Comparison of ENCODE assay signal across 8 cellular contexts in genomic region chr17:49210158-49211029, GRCh38. TPM values are rescaled to one million over a fixed set of nuclear protein-coding genes. Genes with fewer than 3 reads are reported as not detected.
DNase-seq lines count a peak whose midpoint lies in the region; ATAC-seq, FAIRE-seq and TF ChIP-seq lines count a peak whose summit lies in the region.

Gene ABI3, plus strand, starts transcription at chr17:49210707. Its CDS starts 18 bp downstream, at chr17:49210725.
Gene GNGT2, minus strand, starts transcription at chr17:49210574. Its CDS starts 3,152 bp downstream, at chr17:49207422.

- H3K79me2 ChIP-seq in hepatocyte: no peaks in the 10 kb centered on the region

- H3K4me1 ChIP-seq in hepatocyte (ENCODE audit: insufficient read depth): no peaks in the 10 kb centered on the region

- CTCF ChIA-PET in GM10248 (lab: Yijun Ruan, JAX): interaction anchor here (1.0 to 13.4 kb wide), 6 partner anchors 9 to 30 kb away, joined by 3 to 143 read pairs (median 16); partner anchors contain the start of gene PHOSPHO1

- no peak within 1 kb of the TSS for H3K27ac ChIP-seq in hepatocyte

- POLR2A ChIA-PET in GM10248 (lab: Yijun Ruan, JAX): interaction anchor here (2.1 to 2.6 kb wide), 2 partner anchors 16 to 19 kb away, joined by 4 to 24 read pairs; no protein-coding TSS in a partner anchor

- intact Hi-C loops in activated T-helper 1 cell treated with anti-CD3 and anti-CD28 coated beads, Interleukin-12 subunit alpha, Interleukin-12 subunit beta, Interleukin-2, Interleukin-4 antibody, amounts not matched to agents 30 ng/mL and 10 ng/mL and 1 ng/mL, durations not matched to agents 14 hours and 24 hours and 36 hours (cut with micrococcal nuclease): loop anchor here (1.0 kb wide), 2 partner anchors 8 to 18 kb away; no protein-coding TSS in a partner anchor

- peak; percentile 68 for ATAC-seq in GM21737 (IDR thresholded peaks at IDR 0.05; ENCODE audit: unreplicated experiment)

- no peak within 1 kb of the TSS for H2AFZ ChIP-seq in hepatocyte

- H4K20me1 ChIP-seq in hepatocyte (ENCODE audit: insufficient read depth, poor library complexity, severe bottlenecking): no peaks in the 10 kb centered on the region

- H3K27me3 Mint-ChIP-seq in activated T-helper 1 cell treated with anti-CD3 and anti-CD28 coated beads, Interleukin-12 subunit alpha, Interleukin-12 subunit beta, Interleukin-2, Interleukin-4 antibody, amounts not matched to agents 30 ng/mL and 10 ng/mL and 1 ng/mL, durations not matched to agents 14 hours and 24 hours and 36 hours (ENCODE audit: insufficient read depth): no peaks in the 10 kb centered on the region

- TF ChIP-seq CTCF in GM10248 (IDR thresholded peaks at IDR 0.05; ENCODE audit: control extremely low read depth, extremely low read depth, low read depth, missing control alignments) (no peak), NB4 (IDR thresholded peaks at IDR 0.05; ENCODE audit: low read depth, low read length) (no peak), hepatocyte (IDR thresholded peaks at IDR 0.05; ENCODE audit: poor library complexity) (no peak)

- peaks cover 24% of the 10 kb centered on the region for H3K36me3 Mint-ChIP-seq in activated T-helper 1 cell treated with anti-CD3 and anti-CD28 coated beads, Interleukin-12 subunit alpha, Interleukin-12 subunit beta, Interleukin-2, Interleukin-4 antibody, amounts not matched to agents 30 ng/mL and 10 ng/mL and 1 ng/mL, durations not matched to agents 14 hours and 24 hours and 36 hours (ENCODE audit: low read depth)

- no peaks in the 10 kb centered on the region for H3K9me3 Mint-ChIP-seq in activated T-helper 1 cell treated with anti-CD3 and anti-CD28 coated beads, Interleukin-12 subunit alpha, Interleukin-12 subunit beta, Interleukin-2, Interleukin-4 antibody, amounts not matched to agents 30 ng/mL and 10 ng/mL and 1 ng/mL, durations not matched to agents 14 hours and 24 hours and 36 hours

- peak within 1 kb of the TSS; percentile 96 for H3K4me3 Mint-ChIP-seq in activated T-helper 1 cell treated with anti-CD3 and anti-CD28 coated beads, Interleukin-12 subunit alpha, Interleukin-12 subunit beta, Interleukin-2, Interleukin-4 antibody, amounts not matched to agents 30 ng/mL and 10 ng/mL and 1 ng/mL, durations not matched to agents 14 hours and 24 hours and 36 hours

- H3K27ac Mint-ChIP-seq in activated T-helper 1 cell treated with anti-CD3 and anti-CD28 coated beads, Interleukin-12 subunit alpha, Interleukin-12 subunit beta, Interleukin-2, Interleukin-4 antibody, amounts not matched to agents 30 ng/mL and 10 ng/mL and 1 ng/mL, durations not matched to agents 14 hours and 24 hours and 36 hours: peak within 1 kb of the TSS; percentile 88

- WGBS in hepatocyte (ENCODE audit: low lambda C conversion rate, missing lambda C conversion rate): 62% methylated on average over 21 of the region's 22 CpGs

- no peaks in the 10 kb centered on the region for H3K36me3 ChIP-seq in hepatocyte (replicated peaks; ENCODE audit: insufficient read depth, low read depth)

- DNase-seq in GM10248 (ENCODE audit: extremely low spot score) (peak; percentile 93), NB4 (ENCODE audit: low read depth) (peak; percentile 92), hepatocyte (ENCODE audit: low spot score) (peak; percentile 37), RCC 7860 (ENCODE audit: low spot score) (no peak), HuH-7 (ENCODE audit: low spot score) (no peak)
- peak; percentile 65 for DNase-seq in activated T-helper 1 cell treated with anti-CD3 and anti-CD28 coated beads, Interleukin-12 subunit alpha, Interleukin-12 subunit beta, Interleukin-2, Interleukin-4 antibody, amounts not matched to agents 30 ng/mL and 10 ng/mL and 1 ng/mL, durations not matched to agents 14 hours and 24 hours and 36 hours (ENCODE audit: low spot score)
- DNase-seq in stimulated activated CD4-positive, alpha-beta T cell treated with anti-CD3 and anti-CD28 coated beads, Interleukin-15, amount 100 ng/mL, for 48 hours (ENCODE audit: low read depth in 2 of 2): peak; percentile 61 to 62

- peaks cover 63% of the 10 kb centered on the region for H3K4me1 Mint-ChIP-seq in activated T-helper 1 cell treated with anti-CD3 and anti-CD28 coated beads, Interleukin-12 subunit alpha, Interleukin-12 subunit beta, Interleukin-2, Interleukin-4 antibody, amounts not matched to agents 30 ng/mL and 10 ng/mL and 1 ng/mL, durations not matched to agents 14 hours and 24 hours and 36 hours (ENCODE audit: low read depth)

- no peaks in the 10 kb centered on the region for H3K9me3 ChIP-seq in hepatocyte (ENCODE audit: low read depth)

- no peaks in the 10 kb centered on the region for H3K9me2 ChIP-seq in hepatocyte (replicated peaks; ENCODE audit: insufficient read depth)

- H3K4me3 ChIP-seq in NB4 (ENCODE audit: low read depth, low read length) (peak within 1 kb of the TSS; percentile 56), hepatocyte (no peak within 1 kb of the TSS)

- no peak for FAIRE-seq in RCC 7860 (lab: Jason Lieb, UNC)

- peak within 1 kb of the TSS; percentile 57 for H3K4me2 ChIP-seq in hepatocyte

- peak; percentile 56 for TF ChIP-seq POLR2A in NB4 (IDR thresholded peaks at IDR 0.05; ENCODE audit: extremely low read depth, insufficient read length)

- peaks cover 6% of the 10 kb centered on the region for H3K27me3 ChIP-seq in hepatocyte

RNA-seq across cellular contexts. Expression of gene ABI3, which starts in this region (rescaled TPM):
- total RNA-seq in activated T-helper 1 cell treated with anti-CD3 and anti-CD28 coated beads, Interleukin-12 subunit alpha, Interleukin-12 subunit beta, Interleukin-2, Interleukin-4 antibody, amounts not matched to agents 30 ng/mL and 10 ng/mL and 1 ng/mL, durations not matched to agents 14 hours and 24 hours and 36 hours: 32.8 and 33.0 TPM in 2 replicates
- 0.13 and 0.52 TPM in 2 replicates for total RNA-seq in hepatocyte
- polyA plus RNA-seq in hepatocyte: 0.29 and 0.43 TPM in 2 replicates

RNA-seq across cellular contexts. Expression of gene GNGT2, which starts in this region (rescaled TPM):
- 16.5 and 18.4 TPM in 2 replicates for total RNA-seq in activated T-helper 1 cell treated with anti-CD3 and anti-CD28 coated beads, Interleukin-12 subunit alpha, Interleukin-12 subunit beta, Interleukin-2, Interleukin-4 antibody, amounts not matched to agents 30 ng/mL and 10 ng/mL and 1 ng/mL, durations not matched to agents 14 hours and 24 hours and 36 hours
- 0.96 TPM in 1 of 2 replicates, not detected in the other for total RNA-seq in hepatocyte
- 0.92 TPM in 1 of 2 replicates, not detected in the other for polyA plus RNA-seq in hepatocyte

Comparison
In these comparisons a context has a peak if more than half of its experiments do, and no peak if none do; other contexts are left out.
1. RNA of gene ABI3 (total RNA-seq): 32.8 to 33.0 TPM in activated T-helper 1 cell treated with anti-CD3 and anti-CD28 coated beads, Interleukin-12 subunit alpha, Interleukin-12 subunit beta, Interleukin-2, Interleukin-4 antibody, amounts not matched to agents 30 ng/mL and 10 ng/mL and 1 ng/mL, durations not matched to agents 14 hours and 24 hours and 36 hours; 0.13 to 0.52 TPM in hepatocyte; every median in the first group is over 10 times any median in the second.
2. Peak in DNase-seq and H3K4me2 ChIP-seq in hepatocyte; RNA of the genes that start here not detected or under 1 TPM.
3. DNase-seq: peak in GM10248 (single experiment), NB4 (single experiment), activated T-helper 1 cell treated with anti-CD3 and anti-CD28 coated beads, Interleukin-12 subunit alpha, Interleukin-12 subunit beta, Interleukin-2, Interleukin-4 antibody, amounts not matched to agents 30 ng/mL and 10 ng/mL and 1 ng/mL, durations not matched to agents 14 hours and 24 hours and 36 hours (single experiment) and stimulated activated CD4-positive, alpha-beta T cell treated with anti-CD3 and anti-CD28 coated beads, Interleukin-15, amount 100 ng/mL, for 48 hours (2 of 2); none in RCC 7860 (single experiment) and HuH-7 (single experiment).